In genomic region chr1:166122873-166123466, GRCh38 we compare ENCODE assay signal across 28 cellular contexts. TPM values are rescaled to one million over a fixed set of nuclear protein-coding genes. Genes with fewer than 3 reads are reported as not detected.
"Had no signal": no experiment of that assay in that cellular context is flagged by ENCODE, and none has a peak within 500 bp of the region (broad histone marks: within the 10 kb centered on the region; RNA-seq: fewer than 3 reads in every experiment).

No MANE protein-coding gene starts in this region.

- H3K4me3 ChIP-seq: SJSA1 had no signal

- H3K27ac Mint-ChIP-seq: activated CD8-positive, alpha-beta memory T cell treated with anti-CD3 and anti-CD28 coated beads, Interleukin-2, amount 10 ng/mL, durations not matched to agents 7 days and 5 days; activated naive CD8-positive, alpha-beta T cell; activated T-cell treated with anti-CD3 and anti-CD28 coated beads, Interleukin-2, amount 50 U/mL, for 24 hours; activated T-helper 1 cell treated with anti-CD3 and anti-CD28 coated beads, Interleukin-12 subunit alpha, Interleukin-12 subunit beta, Interleukin-2, Interleukin-4 antibody, amounts not matched to agents 30 ng/mL and 10 ng/mL and 1 ng/mL, durations not matched to agents 14 hours and 24 hours and 36 hours; brain; T-helper 1 cell treated with Interleukin-12 subunit alpha and Interleukin-12 subunit beta and Interleukin-4 antibody, amounts not matched to agents 30 μg/mL and 1 μg/mL, for 36 hours had no signal

- H3K36me3 Mint-ChIP-seq: activated CD8-positive, alpha-beta memory T cell treated with anti-CD3 and anti-CD28 coated beads, Interleukin-2, amount 10 ng/mL, durations not matched to agents 7 days and 5 days; activated naive CD8-positive, alpha-beta T cell; brain had no signal

- H3K4me3 Mint-ChIP-seq: activated CD8-positive, alpha-beta memory T cell treated with anti-CD3 and anti-CD28 coated beads, Interleukin-2, amount 10 ng/mL, durations not matched to agents 7 days and 5 days; activated naive CD8-positive, alpha-beta T cell; activated T-cell treated with anti-CD3 and anti-CD28 coated beads, Interleukin-2, amount 50 U/mL, for 24 hours; activated T-helper 1 cell treated with anti-CD3 and anti-CD28 coated beads, Interleukin-12 subunit alpha, Interleukin-12 subunit beta, Interleukin-2, Interleukin-4 antibody, amounts not matched to agents 30 ng/mL and 10 ng/mL and 1 ng/mL, durations not matched to agents 14 hours and 24 hours and 36 hours; brain; central memory CD8-positive, alpha-beta T cell; T-helper 1 cell treated with Interleukin-12 subunit alpha and Interleukin-12 subunit beta and Interleukin-4 antibody, amounts not matched to agents 30 μg/mL and 1 μg/mL, for 36 hours had no signal

- H3K9me3 ChIP-seq: SJSA1 had no signal

- H3K4me1 Mint-ChIP-seq: activated CD8-positive, alpha-beta memory T cell treated with anti-CD3 and anti-CD28 coated beads, Interleukin-2, amount 10 ng/mL, durations not matched to agents 7 days and 5 days; central memory CD8-positive, alpha-beta T cell had no signal

- H3K27me3 ChIP-seq: SJSA1 had no signal

- H3K27ac ChIP-seq: RWPE1, SJSA1 had no signal

- H3K36me3 ChIP-seq: SJSA1 had no signal

- FAIRE-seq: astrocyte had no signal

- ATAC-seq: activated CD8-positive, alpha-beta memory T cell treated with anti-CD3 and anti-CD28 coated beads, Interleukin-2, amount 10 ng/mL, durations not matched to agents 7 days and 5 days; Panc1 had no signal

- H3K27me3 Mint-ChIP-seq: activated CD8-positive, alpha-beta memory T cell treated with anti-CD3 and anti-CD28 coated beads, Interleukin-2, amount 10 ng/mL, durations not matched to agents 7 days and 5 days; activated T-cell treated with anti-CD3 and anti-CD28 coated beads, Interleukin-2, amount 50 U/mL, for 24 hours had no signal

- DNase-seq: activated CD4-positive, alpha-beta T cell treated with anti-CD3 and anti-CD28 coated beads for 48 hours; activated CD4-positive, alpha-beta T cell treated with anti-CD3 and anti-CD28 coated beads, Interleukin-2, amount 50 U/mL, for 4 hours; activated CD4-positive, CD25-positive, alpha-beta regulatory T cell treated with anti-CD3 and anti-CD28 coated beads, Interleukin-2, amount 50 U/mL, for 72 hours; activated CD8-positive, alpha-beta memory T cell treated with anti-CD3 and anti-CD28 coated beads, Interleukin-2, amount 10 ng/mL, durations not matched to agents 7 days and 5 days; activated effector memory CD4-positive, alpha-beta T cell treated with Interleukin-2 at 50 U/mL for 16 hours; activated naive CD4-positive, alpha-beta T cell; activated T-cell treated with anti-CD3 and anti-CD28 coated beads, Interleukin-2, amount 50 U/mL, for 24 hours; amygdala; Kasumi-1; NCI-H1105 treated with DMSO at 0.1 percent for 48 hours; NCI-H1436 treated with DMSO at 0.1 percent for 48 hours; NCI-H187; NCI-H2081; NCI-H2227 treated with DMSO at 0.1 percent for 48 hours; NCI-H446 treated with DMSO at 0.1 percent for 48 hours; NCI-H524 treated with DMSO at 0.1 percent for 48 hours; NCI-H748 treated with DMSO at 0.1 percent for 48 hours; Right ventricle myocardium superior had no signal

- H3K4me1 ChIP-seq: SJSA1 had no signal

- H3K9me3 Mint-ChIP-seq: activated T-cell treated with anti-CD3 and anti-CD28 coated beads, Interleukin-2, amount 50 U/mL, for 24 hours; activated T-helper 1 cell treated with anti-CD3 and anti-CD28 coated beads, Interleukin-12 subunit alpha, Interleukin-12 subunit beta, Interleukin-2, Interleukin-4 antibody, amounts not matched to agents 30 ng/mL and 10 ng/mL and 1 ng/mL, durations not matched to agents 14 hours and 24 hours and 36 hours; brain; central memory CD8-positive, alpha-beta T cell; T-helper 1 cell treated with Interleukin-12 subunit alpha and Interleukin-12 subunit beta and Interleukin-4 antibody, amounts not matched to agents 30 μg/mL and 1 μg/mL, for 36 hours had no signal

RNA-seq across cellular contexts. Expression of gene FAM78B, which starts 43.8 kb away (rescaled TPM):
- total RNA-seq: OCI-LY7 had no signal
